In the genomic region with DNA sequence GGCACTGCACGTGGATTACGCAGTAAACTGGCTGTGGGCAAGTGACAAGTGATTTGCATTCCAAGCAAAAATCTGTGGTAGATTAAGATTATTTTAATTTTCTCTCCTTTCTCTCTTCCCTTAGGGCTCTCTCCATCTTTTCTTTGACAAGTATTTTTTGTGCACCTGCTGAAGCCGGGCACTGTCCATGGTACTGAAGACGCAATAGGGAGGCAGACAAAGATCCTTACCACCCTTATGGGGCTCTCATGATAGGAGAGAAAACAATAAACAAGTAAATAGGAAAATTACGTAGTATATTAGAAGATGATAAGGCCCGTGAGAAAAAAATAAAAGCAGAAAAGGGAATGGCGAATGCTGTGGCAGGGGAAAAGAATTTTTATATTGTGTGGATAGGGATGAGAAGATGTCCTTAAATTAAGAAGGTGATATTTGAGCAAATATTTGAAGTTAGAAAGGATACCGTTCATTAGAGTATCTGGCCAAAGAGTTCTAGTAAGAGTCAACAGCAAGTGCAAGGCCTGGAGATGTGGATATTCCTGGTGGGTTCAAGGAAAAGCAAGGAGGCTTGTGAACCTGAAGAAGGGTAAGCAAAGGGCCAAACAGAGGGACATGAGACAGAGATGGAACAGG, we compare ENCODE assay signal across 12 cellular contexts.
DNase-seq lines count a peak whose midpoint lies in the region; ATAC-seq and TF ChIP-seq lines count a peak whose summit lies in the region.
"Had no signal": no experiment of that assay in that cellular context is flagged by ENCODE, and none has a peak within 500 bp of the region (broad histone marks: within the 10 kb centered on the region; RNA-seq: fewer than 3 reads in every experiment).

No MANE protein-coding gene starts in this region.

- H3K27me3 Mint-ChIP-seq in GM23338 (ENCODE audit: insufficient read depth, low read depth, poor library complexity), result no peaks in the 10 kb centered on the region

- no peak for TF ChIP-seq CTCF in GM23338 (conservative IDR thresholded peaks at IDR 0.05; ENCODE audit: low read depth in 2 of 2)
- TF ChIP-seq CTCF in RWPE1 (conservative IDR thresholded peaks at IDR 0.05; ENCODE audit: low read depth), result no peak

- H3K9me2 ChIP-seq in GM23338 (ENCODE audit: insufficient read depth), result no peaks in the 10 kb centered on the region

- H3K4me3 Mint-ChIP-seq in GM23338, result no peak overlapping the region
- H3K4me3 Mint-ChIP-seq: activated T-helper 1 cell treated with anti-CD3 and anti-CD28 coated beads, Interleukin-12 subunit alpha, Interleukin-12 subunit beta, Interleukin-2, Interleukin-4 antibody, amounts not matched to agents 30 ng/mL and 10 ng/mL and 1 ng/mL, durations not matched to agents 14 hours and 24 hours and 36 hours had no signal

- peaks cover 8% of the 10 kb centered on the region; the same call in 1 of the 2 replicates for H3K4me1 ChIP-seq in GM23338 (ENCODE audit: insufficient read depth)
- H3K4me1 ChIP-seq: HAP-1 had no signal

- DNase-seq in A172 (ENCODE audit: low spot score) (peak; percentile 11), GM23338 (ENCODE audit: low spot score) (peak; percentile 67), RWPE1 (ENCODE audit: low spot score) (peak; percentile 18), fibroblast of peridontal ligament (ENCODE audit: extremely low read depth) (peak; percentile 11), sciatic nerve (ENCODE audit: low spot score) (no peak), NCI-H526 (lab: John Stamatoyannopoulos, UW) (no peak)
- DNase-seq: NCI-H2227 treated with DMSO at 0.1 percent for 48 hours had no signal

- intact Hi-C loops in sciatic nerve (cut with DNase I), result no loop called here

- H3K9me3 Mint-ChIP-seq in GM23338, result no peaks in the 10 kb centered on the region
- H3K9me3 Mint-ChIP-seq: activated T-helper 1 cell treated with anti-CD3 and anti-CD28 coated beads, Interleukin-12 subunit alpha, Interleukin-12 subunit beta, Interleukin-2, Interleukin-4 antibody, amounts not matched to agents 30 ng/mL and 10 ng/mL and 1 ng/mL, durations not matched to agents 14 hours and 24 hours and 36 hours had no signal

- H4K20me1 ChIP-seq in GM23338 (replicated peaks; ENCODE audit: insufficient read depth), result no peaks in the 10 kb centered on the region; the same call in 1 of the 2 replicates

- no peaks in the 10 kb centered on the region for H3K36me3 Mint-ChIP-seq in GM23338 (ENCODE audit: low read depth)

- H3K4me3 ChIP-seq in GM23338, result no peak overlapping the region
- H3K4me3 ChIP-seq: HAP-1 had no signal

- CTCF ChIA-PET in RWPE1 (lab: Yijun Ruan, JAX), result no interaction called here

- H3K79me2 ChIP-seq in GM23338 (replicated peaks; ENCODE audit: insufficient read depth), result no peaks in the 10 kb centered on the region

- no peak overlapping the region for H3K27ac ChIP-seq in GM23338 (ENCODE audit: low read depth)
- no peak overlapping the region for H3K27ac ChIP-seq in RWPE1

- H3F3A ChIP-seq in GM23338 (replicated peaks; ENCODE audit: low read depth), result no peaks in the 10 kb centered on the region

- no peak for ATAC-seq in GM23338
- ATAC-seq in GM21825 (IDR thresholded peaks at IDR 0.05; ENCODE audit: unreplicated experiment), result no peak
- ATAC-seq in HG03159 (IDR thresholded peaks at IDR 0.05; ENCODE audit: unreplicated experiment), result no peak
- ATAC-seq in sciatic nerve, result no peak
- ATAC-seq: left colon had no signal

- no peak overlapping the region for H2AFZ ChIP-seq in GM23338

- peaks cover 8% of the 10 kb centered on the region; the same call in 2 of the 3 replicates for H3K4me1 Mint-ChIP-seq in GM23338

- H3K4me2 ChIP-seq in GM23338, result no peak overlapping the region

- POLR2A ChIA-PET in RWPE1 (lab: Yijun Ruan, JAX; ENCODE audit: low non-redundant PET), result no interaction called here

- no peaks in the 10 kb centered on the region for H3K27me3 ChIP-seq in GM23338 (ENCODE audit: insufficient read depth)

- no peaks in the 10 kb centered on the region for H3K36me3 ChIP-seq in GM23338 (ENCODE audit: insufficient read depth)
- H3K36me3 ChIP-seq: HAP-1 had no signal

- no peak overlapping the region for H3K27ac Mint-ChIP-seq in GM23338
- H3K27ac Mint-ChIP-seq: activated T-helper 1 cell treated with anti-CD3 and anti-CD28 coated beads, Interleukin-12 subunit alpha, Interleukin-12 subunit beta, Interleukin-2, Interleukin-4 antibody, amounts not matched to agents 30 ng/mL and 10 ng/mL and 1 ng/mL, durations not matched to agents 14 hours and 24 hours and 36 hours had no signal

TF ChIP-seq in GM23338, 12 proteins besides CTCF, POLR2A, EP300 and RAD21:
- TF ChIP-seq, protein P1, sequence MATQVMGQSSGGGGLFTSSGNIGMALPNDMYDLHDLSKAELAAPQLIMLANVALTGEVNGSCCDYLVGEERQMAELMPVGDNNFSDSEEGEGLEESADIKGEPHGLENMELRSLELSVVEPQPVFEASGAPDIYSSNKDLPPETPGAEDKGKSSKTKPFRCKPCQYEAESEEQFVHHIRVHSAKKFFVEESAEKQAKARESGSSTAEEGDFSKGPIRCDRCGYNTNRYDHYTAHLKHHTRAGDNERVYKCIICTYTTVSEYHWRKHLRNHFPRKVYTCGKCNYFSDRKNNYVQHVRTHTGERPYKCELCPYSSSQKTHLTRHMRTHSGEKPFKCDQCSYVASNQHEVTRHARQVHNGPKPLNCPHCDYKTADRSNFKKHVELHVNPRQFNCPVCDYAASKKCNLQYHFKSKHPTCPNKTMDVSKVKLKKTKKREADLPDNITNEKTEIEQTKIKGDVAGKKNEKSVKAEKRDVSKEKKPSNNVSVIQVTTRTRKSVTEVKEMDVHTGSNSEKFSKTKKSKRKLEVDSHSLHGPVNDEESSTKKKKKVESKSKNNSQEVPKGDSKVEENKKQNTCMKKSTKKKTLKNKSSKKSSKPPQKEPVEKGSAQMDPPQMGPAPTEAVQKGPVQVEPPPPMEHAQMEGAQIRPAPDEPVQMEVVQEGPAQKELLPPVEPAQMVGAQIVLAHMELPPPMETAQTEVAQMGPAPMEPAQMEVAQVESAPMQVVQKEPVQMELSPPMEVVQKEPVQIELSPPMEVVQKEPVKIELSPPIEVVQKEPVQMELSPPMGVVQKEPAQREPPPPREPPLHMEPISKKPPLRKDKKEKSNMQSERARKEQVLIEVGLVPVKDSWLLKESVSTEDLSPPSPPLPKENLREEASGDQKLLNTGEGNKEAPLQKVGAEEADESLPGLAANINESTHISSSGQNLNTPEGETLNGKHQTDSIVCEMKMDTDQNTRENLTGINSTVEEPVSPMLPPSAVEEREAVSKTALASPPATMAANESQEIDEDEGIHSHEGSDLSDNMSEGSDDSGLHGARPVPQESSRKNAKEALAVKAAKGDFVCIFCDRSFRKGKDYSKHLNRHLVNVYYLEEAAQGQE (IDR thresholded peaks at IDR 0.05; ENCODE audit: unreplicated experiment), result peak; percentile 83
- no peak for TF ChIP-seq POLR2AphosphoS5 (IDR thresholded peaks at IDR 0.05; ENCODE audit: low read depth)
TF ChIP-seq in GM23338: peak in this region for 1.

Comparison
In these comparisons a context has a peak if more than half of its experiments do, and no peak if none do; other contexts are left out.
1. DNase-seq: peak in A172 (single experiment), GM23338 (single experiment), RWPE1 (single experiment) and fibroblast of peridontal ligament (single experiment); none in sciatic nerve (single experiment) and NCI-H526 (0 of 2).